In genomic region chr3:14921034-14921616, GRCh38 we compare ENCODE assay signal across 8 cellular contexts. TPM values are rescaled to one million over a fixed set of nuclear protein-coding genes. Genes with fewer than 3 reads are reported as not detected.
DNase-seq lines count a peak whose midpoint lies in the region; ATAC-seq and TF ChIP-seq lines count a peak whose summit lies in the region.

No MANE protein-coding gene starts in this region.

- no peak overlapping the region for H3K23ac ChIP-seq in IMR-90 (ENCODE audit: low read depth, low read length)

- intact Hi-C loops in IMR-90 (cut with micrococcal nuclease), result loop anchor here (1.0 to 5.0 kb wide), 6 partner anchors 130 to 1264 kb away; no protein-coding TSS in a partner anchor
- intact Hi-C loops in esophagus muscularis mucosa (cut with DNase I), result loop anchor here (2.0 to 10.0 kb wide), 4 partner anchors 130 to 414 kb away; no protein-coding TSS in a partner anchor
- intact Hi-C loops in naive thymus-derived CD4-positive, alpha-beta T cell (cut with micrococcal nuclease), result loop anchor here (1.0 to 10.0 kb wide), 12 partner anchors 42 to 1025 kb away; no protein-coding TSS in a partner anchor

- no peak overlapping the region for H3K4ac ChIP-seq in IMR-90 (ENCODE audit: low read depth, low read length)

- WGBS in IMR-90 (ENCODE audit: extremely low coverage in 2 of 2, insufficient read length in 1 of 2), 2 experiments, result 0% methylated on average over 3 of the region's 10 CpGs; no CpG with 5 or more reads in 1 of the 2 experiments
- 23% methylated on average over 4 of the region's 10 CpGs for WGBS in esophagus muscularis mucosa

- H3K4me1 ChIP-seq in IMR-90 (ENCODE audit: control insufficient read depth, insufficient read depth, low read length) (peaks cover 2% of the 10 kb centered on the region; the same call in 1 of the 2 replicates), esophagus muscularis mucosa (peaks cover 7 to 14% (median 9%) of the 10 kb centered on the region in 4 donors)
- no peaks in the 10 kb centered on the region for H3K4me1 ChIP-seq in naive thymus-derived CD4-positive, alpha-beta T cell (ENCODE audit: control insufficient read depth in 2 of 2, insufficient read depth in 2 of 2, low read length in 2 of 2)

- H4K91ac ChIP-seq in IMR-90 (ENCODE audit: insufficient read depth, low read depth, low read length), result no peak overlapping the region

- H3K27ac ChIP-seq in IMR-90 (ENCODE audit: insufficient read depth, low read length) (no peak overlapping the region), esophagus muscularis mucosa (replicated peaks in 1 of 4) (no peak overlapping the region)
- H3K27ac ChIP-seq in naive thymus-derived CD4-positive, alpha-beta T cell (ENCODE audit: low read depth, low read length), result no peak overlapping the region

- H4K20me1 ChIP-seq in IMR-90 (ENCODE audit: insufficient read depth, low read length), result no peaks in the 10 kb centered on the region

- ATAC-seq in GM19438 (IDR thresholded peaks at IDR 0.05; ENCODE audit: low read depth, unreplicated experiment) (peak; percentile 80), IMR-90 (ENCODE audit: low read depth) (peak; percentile 94)
- ATAC-seq in naive thymus-derived CD4-positive, alpha-beta T cell, result peak; percentile 94

- no peak overlapping the region for H3K4me3 ChIP-seq in IMR-90 (ENCODE audit: insufficient read depth, low read depth, low read length)
- no peak overlapping the region for H3K4me3 ChIP-seq in esophagus muscularis mucosa
- no peak overlapping the region for H3K4me3 ChIP-seq in naive thymus-derived CD4-positive, alpha-beta T cell (ENCODE audit: low read length)

- H3K18ac ChIP-seq in IMR-90 (ENCODE audit: low read depth, low read length), result no peak overlapping the region

- no peak overlapping the region for H2BK5ac ChIP-seq in IMR-90 (ENCODE audit: low read depth, low read length, poor library complexity, severe bottlenecking)

- H3K27me3 Mint-ChIP-seq in naive thymus-derived CD4-positive, alpha-beta T cell, result peaks cover 0 to 6% (median 0%) of the 10 kb centered on the region in 5 donors

- no peak for TF ChIP-seq EP300 in esophagus muscularis mucosa (IDR thresholded peaks at IDR 0.05)

- POLR2A ChIA-PET in IMR-90 (lab: Charles Lee; ENCODE audit: unreplicated experiment), result no interaction called here
- POLR2A ChIA-PET in naive thymus-derived CD4-positive, alpha-beta T cell (lab: Charles Lee), result interaction anchor here (0.6 to 1.8 kb wide), 2 partner anchors 83 to 270 kb away, joined by 3 to 5 read pairs; partner anchors contain the start of gene CCDC174

- H3K4me1 Mint-ChIP-seq in naive thymus-derived CD4-positive, alpha-beta T cell, result peaks cover 0 to 4% (median 0%) of the 10 kb centered on the region in 7 donors

- no peak overlapping the region for H3K4me3 Mint-ChIP-seq in naive thymus-derived CD4-positive, alpha-beta T cell

- no peak overlapping the region for H3K56ac ChIP-seq in IMR-90 (ENCODE audit: extremely low read depth, insufficient read depth, low read length)

- H2AFZ ChIP-seq in IMR-90 (replicated peaks; ENCODE audit: low read length, poor library complexity), result peak overlapping the region; percentile 78

- peak; percentile 96 for TF ChIP-seq RAD21 in IMR-90 (IDR thresholded peaks at IDR 0.05; ENCODE audit: low read length)

- H3K79me1 ChIP-seq in IMR-90 (ENCODE audit: low read depth in 1 of 2, low read length in 2 of 2), result no peaks in the 10 kb centered on the region

- TF ChIP-seq POLR2A in IMR-90 (IDR thresholded peaks at IDR 0.05; ENCODE audit: low read depth, low read length), result no peak
- no peak for TF ChIP-seq POLR2A in esophagus muscularis mucosa (IDR thresholded peaks at IDR 0.05; ENCODE audit: low read depth)

- no peaks in the 10 kb centered on the region for H3K9me1 ChIP-seq in IMR-90 (ENCODE audit: insufficient read depth, low read length)

- no peak overlapping the region for H2BK120ac ChIP-seq in IMR-90 (ENCODE audit: low read depth, low read length)

- dilution Hi-C loops in IMR-90 (cut with HindIII; ENCODE audit: low sequenced_read_pairs, unreplicated experiment), result no loop called here

- H3K9me3 ChIP-seq in IMR-90 (ENCODE audit: control insufficient read depth, insufficient read depth, low read length), result no peaks in the 10 kb centered on the region
- no peaks in the 10 kb centered on the region for H3K9me3 ChIP-seq in esophagus muscularis mucosa
- H3K9me3 ChIP-seq in naive thymus-derived CD4-positive, alpha-beta T cell (ENCODE audit: control insufficient read depth in 2 of 3, low read length in 3 of 3), result no peaks in the 10 kb centered on the region

- H3K9me3 Mint-ChIP-seq in naive thymus-derived CD4-positive, alpha-beta T cell, result no peaks in the 10 kb centered on the region

- peak overlapping the region; percentile 60 for H2AK9ac ChIP-seq in IMR-90 (replicated peaks; ENCODE audit: low read depth, low read length, poor library complexity)

- no peak overlapping the region for H2AK5ac ChIP-seq in IMR-90 (ENCODE audit: low read depth, low read length)

- DNase-seq in CD1c-positive myeloid dendritic cell (ENCODE audit: extremely low spot score) (peak; percentile 88), IMR-90 (peak; percentile 82), OCI-M2 (lab: John Stamatoyannopoulos, UW; ENCODE audit: unreplicated experiment) (peak; percentile 18), activated T-cell treated with anti-CD3 and anti-CD28 coated beads for 4 hours (peak; percentile 75), esophagus muscularis mucosa (ENCODE audit: extremely low spot score) (peak; percentile 96)
- peak; percentile 66 to 85 (median 80) for DNase-seq in naive thymus-derived CD4-positive, alpha-beta T cell
- peak; percentile 53 to 56 for DNase-seq in stimulated activated CD8-positive, alpha-beta memory T cell treated with anti-CD3 and anti-CD28 coated beads, Interleukin-7, amount 100 ng/mL, for 4 hours (ENCODE audit: low read depth in 2 of 2)

- CTCF ChIA-PET in IMR-90 (lab: Yijun Ruan, JAX), result interaction anchor here (0.5 to 3.0 kb wide), 8 partner anchors 144 to 1025 kb away, joined by 3 to 30 read pairs (median 3); partner anchors contain the start of genes C3orf20 and MRPS25
- CTCF ChIA-PET in naive thymus-derived CD4-positive, alpha-beta T cell (lab: Charles Lee), result interaction anchor here (0.6 to 4.1 kb wide), 31 partner anchors 9 to 717 kb away, joined by 3 to 36 read pairs (median 3); partner anchors contain the start of gene NR2C2

- TF ChIP-seq CTCF in IMR-90 (conservative IDR thresholded peaks at IDR 0.05; ENCODE audit: low read depth, low read length) (peak; percentile 95), esophagus muscularis mucosa (IDR thresholded peaks at IDR 0.05) (peak in 2 of 3 experiments; percentile 94 to 98)

- peaks cover 13% of the 10 kb centered on the region for H3K27me3 ChIP-seq in IMR-90 (ENCODE audit: control insufficient read depth, insufficient read depth, low read length)
- no peaks in the 10 kb centered on the region for H3K27me3 ChIP-seq in esophagus muscularis mucosa
- no peaks in the 10 kb centered on the region for H3K27me3 ChIP-seq in naive thymus-derived CD4-positive, alpha-beta T cell (ENCODE audit: control insufficient read depth in 2 of 2, insufficient read depth in 2 of 2, low read length in 2 of 2)

- H4K5ac ChIP-seq in IMR-90 (ENCODE audit: low read depth, low read length), result no peak overlapping the region

- no TSS peak for BruUV-seq in IMR-90 (replicated peaks; lab: Mats Ljungman, UMichigan)

- H3K14ac ChIP-seq in IMR-90 (replicated peaks; ENCODE audit: low read depth, low read length), result no peak overlapping the region

- H3K36me3 ChIP-seq in IMR-90 (ENCODE audit: control insufficient read depth, insufficient read depth, low read length) (no peaks in the 10 kb centered on the region), esophagus muscularis mucosa (peaks cover 0 to 66% (median 29%) of the 10 kb centered on the region in 4 donors)
- no peaks in the 10 kb centered on the region for H3K36me3 ChIP-seq in naive thymus-derived CD4-positive, alpha-beta T cell (ENCODE audit: control insufficient read depth in 2 of 3, insufficient read depth in 3 of 3, low read length in 3 of 3)

- H3K27ac Mint-ChIP-seq in naive thymus-derived CD4-positive, alpha-beta T cell, result peak overlapping the region in 1 of 9 donors; percentile 11

- in situ Hi-C loops in IMR-90 (cut with MboI; ENCODE audit: low sequenced_read_pairs), result loop anchor here (5.0 to 10.0 kb wide), 2 partner anchors 249 to 416 kb away; no protein-coding TSS in a partner anchor

- no peak overlapping the region for H3K4me2 ChIP-seq in IMR-90 (ENCODE audit: low read depth, low read length)

- H2BK20ac ChIP-seq in IMR-90 (ENCODE audit: low read depth, low read length), result no peak overlapping the region

- H3K9ac ChIP-seq in IMR-90 (ENCODE audit: low read depth, low read length), result no peak overlapping the region

- H2BK15ac ChIP-seq in IMR-90 (ENCODE audit: low read depth, low read length), result no peak overlapping the region

- H4K8ac ChIP-seq in IMR-90 (ENCODE audit: low read depth in 2 of 2, low read length in 2 of 2), result 0 out of 4 replicates have a peak overlapping the region, but pooled peaks of 1 of the 2 experiments have one; percentile 34

- H3K36me3 Mint-ChIP-seq in naive thymus-derived CD4-positive, alpha-beta T cell, result no peaks in the 10 kb centered on the region

TF ChIP-seq in IMR-90, 13 proteins besides CTCF, POLR2A, EP300 and RAD21:
- no peak for TF ChIP-seq ELK1 (IDR thresholded peaks at IDR 0.05; ENCODE audit: borderline replicate concordance, low read depth, low read length)
- TF ChIP-seq RFX5 (IDR thresholded peaks at IDR 0.05; ENCODE audit: low read depth, low read length), result no peak
- TF ChIP-seq MAFK (IDR thresholded peaks at IDR 0.05; ENCODE audit: low read depth, low read length), result peak; percentile 76
- TF ChIP-seq FOS (IDR thresholded peaks at IDR 0.05; ENCODE audit: low read depth, low read length), result no peak
- peak; percentile 70 for TF ChIP-seq SMC3 (IDR thresholded peaks at IDR 0.05; ENCODE audit: low read depth, low read length)
- peak; percentile 39; the same call in 1 of the 2 replicates for TF ChIP-seq MAZ (IDR thresholded peaks at IDR 0.05; ENCODE audit: borderline replicate concordance, low read depth, low read length)

RNA-seq across cellular contexts. Expression of gene NR2C2, which starts 26.3 kb away (rescaled TPM):
- 13.8 and 17.2 TPM in 2 replicates for total RNA-seq in IMR-90 (2012; rRNA removed)
- 9.9 and 10.4 TPM in 2 replicates for polyA plus RNA-seq in IMR-90 (2012; rRNA removed)
- 2.9 and 3.9 TPM in 2 replicates for polyA plus RNA-seq in IMR-90 (2012; cell fraction: cytosol; rRNA removed)
- polyA plus RNA-seq in IMR-90 (2012; cell fraction: nucleus; rRNA removed; ENCODE audit: low replicate concordance), result 23.5 and 47.5 TPM in 2 replicates
- total RNA-seq in esophagus muscularis mucosa, result 10 to 100 TPM; 36.4 to 43.9 (median 40.8) TPM
- total RNA-seq in naive thymus-derived CD4-positive, alpha-beta T cell, result 10 to 100 TPM; 49.9 to 96.3 (median 61.6) TPM
- polyA plus RNA-seq in naive thymus-derived CD4-positive, alpha-beta T cell, result 10 to 100 TPM; 12.7 to 20.4 TPM

Comparison
In these comparisons a context has a peak if more than half of its experiments do, and no peak if none do; other contexts are left out.
1. DNase-seq: peak in every context shown above with its lines; median percentile 96 in esophagus muscularis mucosa; 88 in CD1c-positive myeloid dendritic cell; 82 in IMR-90; 80 in naive thymus-derived CD4-positive, alpha-beta T cell; 75 in activated T-cell treated with anti-CD3 and anti-CD28 coated beads for 4 hours; 54 in stimulated activated CD8-positive, alpha-beta memory T cell treated with anti-CD3 and anti-CD28 coated beads, Interleukin-7, amount 100 ng/mL, for 4 hours; 18 in OCI-M2.